18 cellular contexts compared by ENCODE assay signal in genomic region chr6:31525932-31526591, GRCh38. TPM values are rescaled to one million over a fixed set of nuclear protein-coding genes. Genes with fewer than 3 reads are reported as not detected.
A peak's percentile ranks its signal among the peaks of the same experiment; 100 is the strongest.
DNase-seq lines count a peak whose midpoint lies in the region; ATAC-seq, FAIRE-seq and TF ChIP-seq lines count a peak whose summit lies in the region.
"Had no signal": no experiment of that assay in that cellular context is flagged by ENCODE, and none has a peak within 500 bp of the region (broad histone marks: within the 10 kb centered on the region; RNA-seq: fewer than 3 reads in every experiment).

No MANE protein-coding gene starts in this region.

- intact Hi-C loops in esophagus muscularis mucosa (cut with DNase I) = no loop called here
- intact Hi-C loops in A673 (cut with micrococcal nuclease; ENCODE audit: unreplicated experiment) = no loop called here

- no peaks in the 10 kb centered on the region for H3K4me1 ChIP-seq in esophagus muscularis mucosa
- H3K4me1 ChIP-seq in A673 (ENCODE audit: insufficient read depth, low read length, poor library complexity, severe bottlenecking) = no peaks in the 10 kb centered on the region

- FAIRE-seq in GM12891 (lab: Jason Lieb, UNC) = no peak

- CTCF ChIA-PET in A673 (lab: Charles Lee) = interaction anchor here (0.7 kb wide), 1 partner anchor 395 kb away, joined by 4 read pairs; no protein-coding TSS in a partner anchor

- peaks cover 3% of the 10 kb centered on the region for H3K4me1 Mint-ChIP-seq in T-helper 17 cell
- peaks cover 5% of the 10 kb centered on the region for H3K4me1 Mint-ChIP-seq in neural crest cell

- H3K27ac ChIP-seq in esophagus muscularis mucosa (replicated peaks in 1 of 4) (no peak overlapping the region), A673 (ENCODE audit: low read depth, low read length, poor library complexity, severe bottlenecking) (no peak overlapping the region)
- H3K27ac ChIP-seq: PC-9 had no signal

- no peak for TF ChIP-seq EP300 in esophagus muscularis mucosa (IDR thresholded peaks at IDR 0.05)

- TF ChIP-seq CTCF in esophagus muscularis mucosa (IDR thresholded peaks at IDR 0.05) (no peak), neural crest cell (conservative IDR thresholded peaks at IDR 0.05) (no peak), A673 (conservative IDR thresholded peaks at IDR 0.05; ENCODE audit: low read depth, low read length) (no peak)

- H3K4me3 ChIP-seq in esophagus muscularis mucosa = no peak overlapping the region
- no peak overlapping the region for H3K4me3 ChIP-seq in A673 (ENCODE audit: low read depth, low read length, poor library complexity, severe bottlenecking)
- H3K4me3 ChIP-seq: PC-9 had no signal

- H3K36me3 ChIP-seq in esophagus muscularis mucosa = peaks cover 11 to 19% (median 18%) of the 10 kb centered on the region in 4 donors
- peaks cover 13% of the 10 kb centered on the region for H3K36me3 ChIP-seq in A673 (ENCODE audit: insufficient read depth, low read length, poor library complexity, severe bottlenecking)

- ATAC-seq in T-helper 17 cell = peak; percentile 19
- ATAC-seq: stimulated activated naive CD8-positive, alpha-beta T cell treated with anti-CD3 and anti-CD28 coated beads, Interleukin-15, amount 100 ng/mL, for 72 hours had no signal

- no peaks in the 10 kb centered on the region for H3K9me3 Mint-ChIP-seq in neural crest cell
- H3K9me3 Mint-ChIP-seq: CD4-positive, alpha-beta memory T cell; H9; stimulated activated naive CD8-positive, alpha-beta T cell treated with anti-CD3 and anti-CD28 coated beads, Interleukin-15, amount 100 ng/mL, for 72 hours had no signal

- POLR2A ChIA-PET in A673 (lab: Charles Lee; ENCODE audit: low non-redundant PET) = interaction anchor here (0.6 kb wide), 1 partner anchor 13 kb away, joined by 3 read pairs; no protein-coding TSS in a partner anchor

- TF ChIP-seq POLR2A in esophagus muscularis mucosa (IDR thresholded peaks at IDR 0.05; ENCODE audit: low read depth) = no peak
- TF ChIP-seq POLR2A in GM12891 (IDR thresholded peaks at IDR 0.05; ENCODE audit: low read depth, low read length) = no peak

- peak; percentile 66 for DNase-seq in ELR (ENCODE audit: low read depth)
- DNase-seq in T-helper 17 cell = no peak
- peak; percentile 64 for DNase-seq in esophagus muscularis mucosa (ENCODE audit: extremely low spot score)
- DNase-seq in neural crest cell (ENCODE audit: low read depth, low spot score) = no peak
- no peak for DNase-seq in GM12891 (ENCODE audit: insufficient read length, low spot score)
- DNase-seq in A673 (ENCODE audit: low spot score) = no peak
- DNase-seq in COLO668 (lab: John Stamatoyannopoulos, UW; ENCODE audit: unreplicated experiment) = no peak
- no peak for DNase-seq in GM19240 (ENCODE audit: insufficient read length, low spot score)
- DNase-seq: activated gamma-delta T cell treated with Interleukin-2 at 50 U/mL for 16 hours; CD4-positive, alpha-beta memory T cell; cerebellar nuclear complex; GDM1; H9; NCI-H1048; NCI-H345; PC-9; stimulated activated naive CD8-positive, alpha-beta T cell treated with anti-CD3 and anti-CD28 coated beads, Interleukin-15, amount 100 ng/mL, for 72 hours; T-helper 1 cell had no signal

- no peaks in the 10 kb centered on the region for H3K27me3 ChIP-seq in esophagus muscularis mucosa
- H3K27me3 ChIP-seq in A673 (replicated peaks; ENCODE audit: insufficient read depth, low read depth, low read length, poor library complexity) = no peaks in the 10 kb centered on the region

- H3K4me3 Mint-ChIP-seq in T-helper 17 cell (no peak overlapping the region), neural crest cell (peak overlapping the region; percentile 6)
- H3K4me3 Mint-ChIP-seq: CD4-positive, alpha-beta memory T cell; H9; stimulated activated naive CD8-positive, alpha-beta T cell treated with anti-CD3 and anti-CD28 coated beads, Interleukin-15, amount 100 ng/mL, for 72 hours had no signal

- H3K9me3 ChIP-seq in T-helper 17 cell (ENCODE audit: control insufficient read depth, low read length, poor library complexity, severe bottlenecking) = no peaks in the 10 kb centered on the region
- no peaks in the 10 kb centered on the region for H3K9me3 ChIP-seq in esophagus muscularis mucosa
- no peaks in the 10 kb centered on the region for H3K9me3 ChIP-seq in A673 (ENCODE audit: low read depth, low read length, poor library complexity, severe bottlenecking)

- no TSS peak for BruUV-seq in A673 (replicated peaks; lab: Mats Ljungman, UMichigan)

- peaks cover 2% of the 10 kb centered on the region for H3K36me3 Mint-ChIP-seq in T-helper 17 cell (ENCODE audit: low read depth)
- H3K36me3 Mint-ChIP-seq in neural crest cell (ENCODE audit: low read depth) = peaks cover 14% of the 10 kb centered on the region

- H3K27ac Mint-ChIP-seq in T-helper 17 cell = no peak overlapping the region
- H3K27ac Mint-ChIP-seq in neural crest cell (ENCODE audit: unreplicated experiment) = no peak overlapping the region

- 71% methylated on average over 4 of the region's 4 CpGs for WGBS in esophagus muscularis mucosa

- H3K27me3 Mint-ChIP-seq in T-helper 17 cell (no peaks in the 10 kb centered on the region), neural crest cell (ENCODE audit: low read depth) (peaks cover 21% of the 10 kb centered on the region)
- H3K27me3 Mint-ChIP-seq: stimulated activated naive CD8-positive, alpha-beta T cell treated with anti-CD3 and anti-CD28 coated beads, Interleukin-15, amount 100 ng/mL, for 72 hours had no signal

TF ChIP-seq in GM12891, 5 proteins besides CTCF, POLR2A, EP300 and RAD21:
- TF ChIP-seq TAF1 (IDR thresholded peaks at IDR 0.05; ENCODE audit: low read depth, low read length) (no peak), PAX5 (IDR thresholded peaks at IDR 0.05; ENCODE audit: insufficient read depth, low read length, severe bottlenecking) (no peak)

RNA-seq across cellular contexts. Expression of gene MCCD1, which starts 2.7 kb away (rescaled TPM):
- total RNA-seq in T-helper 17 cell (not detected), esophagus muscularis mucosa (not detected), neural crest cell (not detected in 2 replicates), A673 (2021) (not detected in 2 replicates)
- polyA plus RNA-seq in GM12891 (2012; ENCODE audit: low read depth, missing spikeins) = not detected
- total RNA-seq: CD4-positive, alpha-beta memory T cell; H9; PC-9 had no signal
- polyA plus RNA-seq: CD4-positive, alpha-beta memory T cell had no signal

RNA-seq across cellular contexts. Expression of gene DDX39B, which starts 15.7 kb away (rescaled TPM):
- 100 to 1,000 TPM; 496 to 507 TPM for total RNA-seq in T-helper 17 cell
- total RNA-seq in esophagus muscularis mucosa = 100 to 1,000 TPM; 186 to 257 (median 213) TPM
- total RNA-seq in neural crest cell = 836 and 881 TPM in 2 replicates
- polyA plus RNA-seq in GM12891 (2012; ENCODE audit: low read depth, missing spikeins) = 319 TPM
- total RNA-seq in A673 (2021) = 558 and 594 TPM in 2 replicates

RNA-seq across cellular contexts. Expression of gene ATP6V1G2, which starts 20.3 kb away (rescaled TPM):
- total RNA-seq in T-helper 17 cell (1 to 10 TPM; 1.4 to 2.0 TPM), esophagus muscularis mucosa (1 to 10 TPM; 2.0 to 5.0 (median 2.2) TPM), neural crest cell (3.3 and 5.1 TPM in 2 replicates), A673 (2021) (2.5 and 3.1 TPM in 2 replicates)
- polyA plus RNA-seq in GM12891 (2012; ENCODE audit: low read depth, missing spikeins) = 4.4 TPM

RNA-seq across cellular contexts. Expression of gene NFKBIL1, which starts 21.3 kb away (rescaled TPM):
- 1 to 10 TPM; 5.5 to 6.4 TPM for total RNA-seq in T-helper 17 cell
- total RNA-seq in esophagus muscularis mucosa = 10 to 100 TPM; 24.4 to 42.6 (median 29.6) TPM
- 25.7 and 28.6 TPM in 2 replicates for total RNA-seq in neural crest cell
- polyA plus RNA-seq in GM12891 (2012; ENCODE audit: low read depth, missing spikeins) = 19.8 TPM
- 15.7 and 17.2 TPM in 2 replicates for total RNA-seq in A673 (2021)

RNA-seq across cellular contexts. Expression of gene MICB, which starts 28.1 kb away (rescaled TPM):
- total RNA-seq in T-helper 17 cell (10 to 100 TPM; 16.5 to 17.6 TPM), esophagus muscularis mucosa (1 to 10 TPM in 2 of 4 donors, under 1 TPM in 2; 0.46 to 2.9 (median 1.7) TPM), neural crest cell (0.61 TPM in 1 of 2 replicates, not detected in the other), A673 (2021) (11.1 and 12.7 TPM in 2 replicates)
- polyA plus RNA-seq in GM12891 (2012; ENCODE audit: low read depth, missing spikeins) = 6.9 TPM

Comparison
In these comparisons a context has a peak if more than half of its experiments do, and no peak if none do; other contexts are left out.
1. DNase-seq: peak in ELR (single experiment) and esophagus muscularis mucosa (single experiment); none in T-helper 17 cell (0 of 3), neural crest cell (single experiment), GM12891 (single experiment), A673 (single experiment), COLO668 (single experiment) and GM19240 (single experiment).